8 cellular contexts compared by ENCODE assay signal in the genomic region with DNA sequence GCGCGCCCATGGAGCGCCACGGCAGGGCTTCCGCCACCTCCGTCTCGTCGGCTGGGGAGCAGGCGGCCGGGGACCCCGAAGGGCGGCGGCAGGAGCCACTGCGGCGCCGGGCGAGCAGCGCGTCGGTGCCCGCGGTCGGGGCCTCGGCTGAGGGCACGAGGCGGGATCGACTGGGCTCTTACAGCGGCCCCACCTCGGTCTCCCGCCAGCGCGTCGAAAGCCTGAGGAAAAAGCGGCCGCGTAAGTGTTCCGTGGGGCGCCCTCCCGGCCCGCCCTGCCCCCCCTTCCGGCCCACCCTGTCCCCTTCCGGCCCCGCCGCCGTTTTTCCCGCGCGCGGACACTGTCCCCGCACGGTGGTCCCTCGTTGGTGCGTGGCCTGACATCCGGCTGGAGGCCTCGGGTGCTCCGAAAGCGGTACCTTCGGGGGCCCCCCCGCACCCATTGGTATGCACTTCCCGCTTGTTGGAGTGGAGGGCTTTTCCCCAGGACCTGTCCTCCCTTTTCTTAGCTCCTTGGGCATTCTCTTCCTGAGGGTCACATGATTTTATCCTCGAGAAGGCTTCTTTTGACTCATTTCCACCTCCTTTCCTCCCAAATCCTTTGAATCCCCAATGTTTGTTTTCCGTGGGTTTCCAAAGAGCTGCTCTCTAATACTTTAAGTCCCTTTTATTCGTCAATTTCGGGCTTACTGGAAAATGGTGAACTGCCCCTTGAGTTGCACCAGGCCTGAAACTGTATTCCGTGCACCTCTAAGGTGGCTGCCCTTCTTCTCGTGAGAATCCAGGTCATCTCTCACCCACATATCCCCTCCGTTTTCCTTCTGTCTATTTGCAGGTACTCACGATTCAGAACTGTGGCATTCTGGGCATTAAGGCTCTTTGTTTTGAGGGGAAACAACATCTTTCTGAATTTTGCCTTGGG. TPM values are rescaled to one million over a fixed set of nuclear protein-coding genes. Genes with fewer than 3 reads are reported as not detected.
DNase-seq lines count a peak whose midpoint lies in the region; ATAC-seq and TF ChIP-seq lines count a peak whose summit lies in the region.

No MANE protein-coding gene starts in this region.

- ATAC-seq in GM21526 (IDR thresholded peaks at IDR 0.05; ENCODE audit: low FRiP score, unreplicated experiment) (peak; percentile 13), thoracic aorta (ENCODE audit: insufficient number of reproducible peaks, low FRiP score, low read depth) (no peak)
- peak; percentile 17 for ATAC-seq in activated CD8-positive, alpha-beta T cell treated with anti-CD3 and anti-CD28 coated beads for 36 hours
- ATAC-seq in natural killer cell treated with Interleukin-12 subunit alpha and Interleukin-12 subunit beta and Interleukin-15 and Interleukin-18, amount 100 ng/mL, for 72 hours, result peak; percentile 48 to 65

- H3K9me2 ChIP-seq in DOHH2 (replicated peaks; ENCODE audit: control insufficient read depth, low read length), result no peaks in the 10 kb centered on the region

- H3K36me3 ChIP-seq in DOHH2 (ENCODE audit: control insufficient read depth, low read length), result peaks cover 54% of the 10 kb centered on the region
- no peaks in the 10 kb centered on the region for H3K36me3 ChIP-seq in thoracic aorta

- H3K4me1 ChIP-seq in DOHH2 (ENCODE audit: control insufficient read depth, low read length) (peaks cover 45% of the 10 kb centered on the region), thoracic aorta (ENCODE audit: control insufficient read depth in 1 of 2, low read depth in 2 of 2) (peaks cover 34 to 57% of the 10 kb centered on the region in 2 donors)

- peak overlapping the region; percentile 76 for H3K4me3 ChIP-seq in DOHH2 (ENCODE audit: low read length)
- H3K4me3 ChIP-seq in LNCaP clone FGC (ENCODE audit: low read depth, low read length), result peak overlapping the region; percentile 84
- H3K4me3 ChIP-seq in epithelial cell of proximal tubule (ENCODE audit: low read depth, low read length), result peak overlapping the region; percentile 95
- peak overlapping the region; percentile 89 for H3K4me3 ChIP-seq in thoracic aorta

- H4K20me1 ChIP-seq in DOHH2 (ENCODE audit: control insufficient read depth, insufficient read depth, low read depth, low read length), result peaks cover 20% of the 10 kb centered on the region

- H3K27me3 ChIP-seq in DOHH2 (ENCODE audit: control insufficient read depth, low read length), result no peaks in the 10 kb centered on the region
- no peaks in the 10 kb centered on the region for H3K27me3 ChIP-seq in thoracic aorta (replicated peaks; ENCODE audit: insufficient read depth)

- peak overlapping the region; percentile 98 for H3K27ac Mint-ChIP-seq in activated CD8-positive, alpha-beta T cell treated with anti-CD3 and anti-CD28 coated beads for 36 hours
- H3K27ac Mint-ChIP-seq in natural killer cell treated with Interleukin-12 subunit alpha and Interleukin-12 subunit beta and Interleukin-15 and Interleukin-18, amount 100 ng/mL, for 72 hours, result peak overlapping the region; percentile 92 to 96

- H3K9me3 ChIP-seq in DOHH2 (ENCODE audit: control insufficient read depth, insufficient read depth, low read length) (no peaks in the 10 kb centered on the region), thoracic aorta (no peaks in the 10 kb centered on the region)

- peaks cover 82% of the 10 kb centered on the region for H3K79me2 ChIP-seq in DOHH2 (ENCODE audit: control insufficient read depth, low read length)

- POLR2A ChIA-PET in activated CD8-positive, alpha-beta T cell treated with anti-CD3 and anti-CD28 coated beads for 36 hours (lab: Charles Lee), result interaction anchor here (0.6 to 1.3 kb wide), 7 partner anchors 9 to 122 kb away, joined by 3 to 4 read pairs (median 3); a partner anchor contains a TSS

- TF ChIP-seq CTCF in DOHH2 (IDR thresholded peaks at IDR 0.05; ENCODE audit: low read depth, low read length, poor library complexity, severe bottlenecking) (no peak), LNCaP clone FGC (IDR thresholded peaks at IDR 0.05; ENCODE audit: control insufficient read depth, extremely low read depth, insufficient read depth) (no peak), epithelial cell of proximal tubule (conservative IDR thresholded peaks at IDR 0.05; ENCODE audit: low read depth, low read length) (no peak), thoracic aorta (IDR thresholded peaks at IDR 0.05) (no peak)
- TF ChIP-seq CTCF in activated CD8-positive, alpha-beta T cell treated with anti-CD3 and anti-CD28 coated beads for 36 hours (IDR thresholded peaks at IDR 0.05), result no peak

- H3K4me3 Mint-ChIP-seq in activated CD8-positive, alpha-beta T cell treated with anti-CD3 and anti-CD28 coated beads for 36 hours, result peak overlapping the region; percentile 100
- H3K4me3 Mint-ChIP-seq in natural killer cell treated with Interleukin-12 subunit alpha and Interleukin-12 subunit beta and Interleukin-15 and Interleukin-18, amount 100 ng/mL, for 72 hours, result peak overlapping the region; percentile 98

- peaks cover 45% of the 10 kb centered on the region for H3K36me3 Mint-ChIP-seq in activated CD8-positive, alpha-beta T cell treated with anti-CD3 and anti-CD28 coated beads for 36 hours (ENCODE audit: low read depth)
- peaks cover 17% of the 10 kb centered on the region for H3K36me3 Mint-ChIP-seq in natural killer cell treated with Interleukin-12 subunit alpha and Interleukin-12 subunit beta and Interleukin-15 and Interleukin-18, amount 100 ng/mL, for 72 hours

- no peaks in the 10 kb centered on the region for H3K27me3 Mint-ChIP-seq in activated CD8-positive, alpha-beta T cell treated with anti-CD3 and anti-CD28 coated beads for 36 hours
- H3K27me3 Mint-ChIP-seq in natural killer cell treated with Interleukin-12 subunit alpha and Interleukin-12 subunit beta and Interleukin-15 and Interleukin-18, amount 100 ng/mL, for 72 hours, result no peaks in the 10 kb centered on the region

- H3K9me3 Mint-ChIP-seq in activated CD8-positive, alpha-beta T cell treated with anti-CD3 and anti-CD28 coated beads for 36 hours, result no peaks in the 10 kb centered on the region
- no peaks in the 10 kb centered on the region for H3K9me3 Mint-ChIP-seq in natural killer cell treated with Interleukin-12 subunit alpha and Interleukin-12 subunit beta and Interleukin-15 and Interleukin-18, amount 100 ng/mL, for 72 hours

- intact Hi-C loops in activated CD8-positive, alpha-beta T cell treated with anti-CD3 and anti-CD28 coated beads for 36 hours (cut with micrococcal nuclease), result loop anchor here (10.0 kb wide), 1 partner anchor 195 kb away; no protein-coding TSS in a partner anchor

- CTCF ChIA-PET in activated CD8-positive, alpha-beta T cell treated with anti-CD3 and anti-CD28 coated beads for 36 hours (lab: Charles Lee), result interaction anchor here (0.9 to 1.1 kb wide), 3 partner anchors 75 to 195 kb away, joined by 3 read pairs; a partner anchor contains a TSS

- H3K4me1 Mint-ChIP-seq in activated CD8-positive, alpha-beta T cell treated with anti-CD3 and anti-CD28 coated beads for 36 hours (ENCODE audit: low read depth), result peaks cover 42% of the 10 kb centered on the region
- peaks cover 50 to 51% of the 10 kb centered on the region in 2 donors for H3K4me1 Mint-ChIP-seq in natural killer cell treated with Interleukin-12 subunit alpha and Interleukin-12 subunit beta and Interleukin-15 and Interleukin-18, amount 100 ng/mL, for 72 hours (ENCODE audit: low read depth in 2 of 2)

- no peaks in the 10 kb centered on the region for H3F3A ChIP-seq in DOHH2 (ENCODE audit: control insufficient read depth, insufficient read depth)

- H3K27ac ChIP-seq in DOHH2 (ENCODE audit: low read depth, low read length) (peak overlapping the region; percentile 84), thoracic aorta (peak overlapping the region; percentile 93 to 98)

- peak overlapping the region; percentile 79 for H3K4me2 ChIP-seq in DOHH2 (ENCODE audit: low read length)

- DNase-seq in LNCaP clone FGC (ENCODE audit: low read depth) (no peak), epithelial cell of proximal tubule (ENCODE audit: low read depth) (no peak), thoracic aorta (ENCODE audit: low spot score) (no peak), NCI-H2107 (lab: John Stamatoyannopoulos, UW) (no peak)
- peak; percentile 65 for DNase-seq in activated CD8-positive, alpha-beta T cell treated with anti-CD3 and anti-CD28 coated beads for 36 hours
- peak; percentile 77 for DNase-seq in natural killer cell treated with Interleukin-12 subunit alpha and Interleukin-12 subunit beta and Interleukin-15 and Interleukin-18, amount 100 ng/mL, for 72 hours (ENCODE audit: low spot score)

RNA-seq across cellular contexts. Expression of a gene that starts 0.6 kb away (rescaled TPM):
- total RNA-seq in activated CD8-positive, alpha-beta T cell treated with anti-CD3 and anti-CD28 coated beads for 36 hours, result 10 to 100 TPM; 47.6 to 50.3 TPM
- total RNA-seq in epithelial cell of proximal tubule (29.3 and 45.4 TPM in 2 replicates), thoracic aorta (100 to 1,000 TPM in 1 of 2 donors, 10 to 100 TPM in 1; 58.3 to 113 TPM)
- 10 to 100 TPM; 55.2 to 86.2 TPM for total RNA-seq in natural killer cell treated with Interleukin-12 subunit alpha and Interleukin-12 subunit beta and Interleukin-15 and Interleukin-18, amount 100 ng/mL, for 72 hours

RNA-seq across cellular contexts. Expression of a gene that starts 43.1 kb away (rescaled TPM):
- total RNA-seq in activated CD8-positive, alpha-beta T cell treated with anti-CD3 and anti-CD28 coated beads for 36 hours, result 10 to 100 TPM; 17.0 to 17.5 TPM
- total RNA-seq in epithelial cell of proximal tubule, result 20.8 and 22.2 TPM in 2 replicates
- 10 to 100 TPM; 38.6 to 45.2 TPM for total RNA-seq in natural killer cell treated with Interleukin-12 subunit alpha and Interleukin-12 subunit beta and Interleukin-15 and Interleukin-18, amount 100 ng/mL, for 72 hours
- 10 to 100 TPM; 35.2 to 42.1 TPM for total RNA-seq in thoracic aorta

Comparison
In these comparisons a context has a peak if more than half of its experiments do, and no peak if none do; other contexts are left out.
1. DNase-seq: peak in activated CD8-positive, alpha-beta T cell treated with anti-CD3 and anti-CD28 coated beads for 36 hours (single experiment) and natural killer cell treated with Interleukin-12 subunit alpha and Interleukin-12 subunit beta and Interleukin-15 and Interleukin-18, amount 100 ng/mL, for 72 hours (single experiment); none in LNCaP clone FGC (single experiment), epithelial cell of proximal tubule (single experiment), thoracic aorta (single experiment) and NCI-H2107 (single experiment).
2. Peak in every context shown above with its lines, with median percentiles within 50 percentile points of each other: H3K4me3 ChIP-seq.